In the genomic region with DNA sequence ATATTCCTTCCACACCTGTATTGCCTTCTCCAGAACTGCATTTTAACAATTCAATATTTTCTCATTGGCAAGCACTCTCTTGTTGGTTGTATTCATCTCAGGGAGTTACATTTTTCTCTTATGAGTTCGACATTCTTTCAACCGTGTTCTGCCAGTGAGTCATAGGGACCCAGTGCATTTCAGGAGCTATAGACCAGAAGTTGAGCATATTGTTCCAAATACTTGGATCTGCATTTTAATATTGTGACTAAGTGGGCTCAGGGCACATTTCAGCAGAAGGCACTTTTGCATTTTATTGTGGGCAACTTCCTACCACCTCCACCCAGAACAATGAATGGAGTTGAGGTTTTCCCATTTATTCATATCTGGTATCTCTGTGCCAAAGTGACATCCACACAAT, we compare ENCODE assay signal across 13 cellular contexts.
DNase-seq lines count a peak whose midpoint lies in the region; TF ChIP-seq lines count a peak whose summit lies in the region.
"Had no signal": no experiment of that assay in that cellular context is flagged by ENCODE, and none has a peak within 500 bp of the region (broad histone marks: within the 10 kb centered on the region; RNA-seq: fewer than 3 reads in every experiment).

No MANE protein-coding gene starts in this region.

- H3K4me3 ChIP-seq in SJCRH30 (no peak overlapping the region), fibroblast of lung (replicated peaks in 1 of 4; ENCODE audit: control extremely low read depth in 1 of 4, insufficient read depth in 1 of 4, low read depth in 3 of 4, low read length in 4 of 4) (no peak overlapping the region)
- H3K4me3 ChIP-seq: SK-N-MC, tibial artery had no signal

- H3K4me1 ChIP-seq in SJCRH30 (peaks cover 14% of the 10 kb centered on the region), fibroblast of lung (ENCODE audit: control insufficient read depth, extremely low read depth, insufficient read depth, low read length) (peaks cover 33% of the 10 kb centered on the region)

- H3K9ac ChIP-seq in fibroblast of lung (ENCODE audit: insufficient read depth, low read length) = no peak overlapping the region

- H3K9me3 Mint-ChIP-seq in activated CD4-positive, alpha-beta T cell treated with anti-CD3 and anti-CD28 coated beads, Interleukin-2, amount 10 ng/mL, durations not matched to agents 24 days and 14 days = peaks cover 13% of the 10 kb centered on the region
- H3K9me3 Mint-ChIP-seq: natural killer cell had no signal

- H3K36me3 Mint-ChIP-seq in activated CD4-positive, alpha-beta T cell treated with anti-CD3 and anti-CD28 coated beads, Interleukin-2, amount 10 ng/mL, durations not matched to agents 24 days and 14 days (ENCODE audit: low read depth) = peaks cover 3% of the 10 kb centered on the region
- H3K36me3 Mint-ChIP-seq: natural killer cell had no signal

- H3K27ac ChIP-seq in SJCRH30 (peak overlapping the region; percentile 48), fibroblast of lung (ENCODE audit: insufficient read depth, low read length) (peak overlapping the region; percentile 66)
- H3K27ac ChIP-seq: SK-N-MC, tibial artery had no signal

- no peaks in the 10 kb centered on the region for H3K4me1 Mint-ChIP-seq in activated CD4-positive, alpha-beta T cell treated with anti-CD3 and anti-CD28 coated beads, Interleukin-2, amount 10 ng/mL, durations not matched to agents 24 days and 14 days
- H3K4me1 Mint-ChIP-seq: natural killer cell had no signal

- H3K36me3 ChIP-seq in SJCRH30 = no peaks in the 10 kb centered on the region
- no peaks in the 10 kb centered on the region for H3K36me3 ChIP-seq in fibroblast of lung (ENCODE audit: control insufficient read depth, insufficient read depth, low read length)
- H3K36me3 ChIP-seq: tibial artery had no signal

- no peaks in the 10 kb centered on the region for H3K79me2 ChIP-seq in fibroblast of lung (ENCODE audit: control insufficient read depth, insufficient read depth, low read length)

- H4K20me1 ChIP-seq in fibroblast of lung (ENCODE audit: control insufficient read depth, extremely low read depth, insufficient read depth, low read length) = no peaks in the 10 kb centered on the region

- H2AFZ ChIP-seq in fibroblast of lung (ENCODE audit: low read length) = no peak overlapping the region

- no peak overlapping the region for H3K27ac Mint-ChIP-seq in activated CD4-positive, alpha-beta T cell treated with anti-CD3 and anti-CD28 coated beads, Interleukin-2, amount 10 ng/mL, durations not matched to agents 24 days and 14 days
- H3K27ac Mint-ChIP-seq: natural killer cell had no signal

- H3K4me2 ChIP-seq in fibroblast of lung (ENCODE audit: extremely low read depth, insufficient read depth, low read length) = peak overlapping the region; percentile 33

- H3K27me3 Mint-ChIP-seq in activated CD4-positive, alpha-beta T cell treated with anti-CD3 and anti-CD28 coated beads, Interleukin-2, amount 10 ng/mL, durations not matched to agents 24 days and 14 days = peaks cover 18% of the 10 kb centered on the region

- H3K9me3 ChIP-seq in SJCRH30 (replicated peaks) (peaks cover 4% of the 10 kb centered on the region), fibroblast of lung (ENCODE audit: control insufficient read depth, insufficient read depth, low read depth, low read length) (no peaks in the 10 kb centered on the region)
- H3K9me3 ChIP-seq: tibial artery had no signal

- DNase-seq in GM03348 (ENCODE audit: low spot score) (peak; percentile 80), SJCRH30 (peak; percentile 21 to 27), fibroblast of lung (ENCODE audit: low read depth in 2 of 2) (peak; percentile 94 to 99), pulmonary artery endothelial cell (ENCODE audit: low read depth, low spot score) (peak; percentile 96), NCI-H2196 (lab: John Stamatoyannopoulos, UW; ENCODE audit: unreplicated experiment) (no peak), NCI-H1417 treated with DMSO at 0.1 percent for 48 hours (lab: John Stamatoyannopoulos, UW) (no peak), inferior parietal cortex (ENCODE audit: extremely low spot score) (no peak)
- no peak for DNase-seq in activated CD4-positive, alpha-beta T cell treated with anti-CD3 and anti-CD28 coated beads, Interleukin-2, amount 10 ng/mL, durations not matched to agents 24 days and 14 days
- DNase-seq: central memory CD4-positive, alpha-beta T cell; natural killer cell; stimulated activated CD4-positive, alpha-beta T cell treated with anti-CD3 and anti-CD28 coated beads, Interleukin-4, amount 100 ng/mL, for 4 hours; tibial artery had no signal

- TF ChIP-seq CTCF in fibroblast of lung (conservative IDR thresholded peaks at IDR 0.05 in 1 of 2, IDR thresholded peaks at IDR 0.05 in 1 of 2; ENCODE audit: low read depth in 1 of 2, low read length in 2 of 2) = no peak

- intact Hi-C loops in activated CD4-positive, alpha-beta T cell treated with anti-CD3 and anti-CD28 coated beads, Interleukin-2, amount 10 ng/mL, durations not matched to agents 24 days and 14 days (cut with micrococcal nuclease) = no loop called here

- no peaks in the 10 kb centered on the region for H3K27me3 ChIP-seq in SJCRH30
- H3K27me3 ChIP-seq in fibroblast of lung (ENCODE audit: control insufficient read depth, insufficient read depth, low read length) = no peaks in the 10 kb centered on the region
- H3K27me3 ChIP-seq: tibial artery had no signal

- no peak overlapping the region for H3K4me3 Mint-ChIP-seq in activated CD4-positive, alpha-beta T cell treated with anti-CD3 and anti-CD28 coated beads, Interleukin-2, amount 10 ng/mL, durations not matched to agents 24 days and 14 days
- H3K4me3 Mint-ChIP-seq: natural killer cell had no signal

Comparison
In these comparisons a context has a peak if more than half of its experiments do, and no peak if none do; other contexts are left out.
1. DNase-seq: peak in GM03348 (single experiment), SJCRH30 (2 of 2), fibroblast of lung (2 of 2) and pulmonary artery endothelial cell (single experiment); none in NCI-H2196 (single experiment), NCI-H1417 treated with DMSO at 0.1 percent for 48 hours (single experiment), activated CD4-positive, alpha-beta T cell treated with anti-CD3 and anti-CD28 coated beads, Interleukin-2, amount 10 ng/mL, durations not matched to agents 24 days and 14 days (single experiment) and inferior parietal cortex (single experiment).